In genomic region chr7:141700848-141701371, GRCh38 we compare ENCODE assay signal across 8 cellular contexts. TPM values are rescaled to one million over a fixed set of nuclear protein-coding genes. Genes with fewer than 3 reads are reported as not detected.
A peak's percentile ranks its signal among the peaks of the same experiment; 100 is the strongest.
DNase-seq lines count a peak whose midpoint lies in the region; ATAC-seq and TF ChIP-seq lines count a peak whose summit lies in the region.

No MANE protein-coding gene starts in this region.

- H3K4me3 Mint-ChIP-seq in central memory CD8-positive, alpha-beta T cell: peak overlapping the region; percentile 88
- H3K4me3 Mint-ChIP-seq in memory B cell: peak overlapping the region; percentile 74

- H3K4me3 ChIP-seq in OCI-LY1 (ENCODE audit: low read depth, low read length, poor library complexity, severe bottlenecking): peak overlapping the region; percentile 48
- peak overlapping the region; percentile 80 to 87 for H3K4me3 ChIP-seq in tibial artery

- H2AFZ ChIP-seq in OCI-LY1 (ENCODE audit: low read length): no peak overlapping the region

- H3K27ac ChIP-seq in OCI-LY1 (ENCODE audit: low read depth, low read length, poor library complexity, severe bottlenecking) (no peak overlapping the region), tibial artery (peak overlapping the region; percentile 87 to 91)

- H3K27me3 ChIP-seq in OCI-LY1 (ENCODE audit: insufficient read depth, low read length): peaks cover 5% of the 10 kb centered on the region; the same call in 1 of the 2 replicates
- H3K27me3 ChIP-seq in tibial artery: no peaks in the 10 kb centered on the region

- no peak overlapping the region for H3K9ac ChIP-seq in OCI-LY1 (ENCODE audit: low read length)

- H3K4me1 Mint-ChIP-seq in central memory CD8-positive, alpha-beta T cell: peaks cover 53% of the 10 kb centered on the region
- H3K4me1 Mint-ChIP-seq in memory B cell: peaks cover 40% of the 10 kb centered on the region

- peak overlapping the region; percentile 93 for H3K27ac Mint-ChIP-seq in central memory CD8-positive, alpha-beta T cell (ENCODE audit: low read depth)
- H3K27ac Mint-ChIP-seq in memory B cell: peak overlapping the region; percentile 89

- no peaks in the 10 kb centered on the region for H3K9me2 ChIP-seq in OCI-LY1 (ENCODE audit: low read depth, low read length)

- H3K36me3 ChIP-seq in OCI-LY1 (ENCODE audit: insufficient read depth, low read length) (no peaks in the 10 kb centered on the region), tibial artery (no peaks in the 10 kb centered on the region)

- no peak for ATAC-seq in central memory CD8-positive, alpha-beta T cell (replicated peaks; ENCODE audit: extremely low read depth, poor library complexity, severe bottlenecking)
- no peak for ATAC-seq in memory B cell (ENCODE audit: low read depth)

- H3K4me2 ChIP-seq in OCI-LY1 (ENCODE audit: low read length): peak overlapping the region; percentile 63

- TF ChIP-seq CTCF in OCI-LY1 (IDR thresholded peaks at IDR 0.05; ENCODE audit: low read length): no peak
- TF ChIP-seq CTCF in tibial artery (IDR thresholded peaks at IDR 0.05): no peak

- peak; percentile 2 for DNase-seq in activated naive CD4-positive, alpha-beta T cell treated with Interleukin-2 at 50 U/mL for 16 hours
- DNase-seq in activated naive CD4-positive, alpha-beta T cell treated with anti-CD3 and anti-CD28 coated beads, Interleukin-2, amount 50 U/mL, for 16 hours: no peak
- DNase-seq in central memory CD8-positive, alpha-beta T cell (ENCODE audit: low spot score in 2 of 2): no peak
- DNase-seq in memory B cell (ENCODE audit: low spot score in 2 of 2): peak in 1 of 2 donors; percentile 19
- peak in 1 of 2 donors; percentile 19 for DNase-seq in tibial artery
- DNase-seq in T-helper 9 cell: no peak
- DNase-seq in A172 (ENCODE audit: low spot score): no peak

- H3K79me2 ChIP-seq in OCI-LY1 (ENCODE audit: insufficient read depth, low read length): no peaks in the 10 kb centered on the region

- H3K9me3 ChIP-seq in OCI-LY1 (ENCODE audit: low read length): no peaks in the 10 kb centered on the region
- no peaks in the 10 kb centered on the region for H3K9me3 ChIP-seq in tibial artery

- no peaks in the 10 kb centered on the region for H4K20me1 ChIP-seq in OCI-LY1 (ENCODE audit: insufficient read depth, low read length)

- no peaks in the 10 kb centered on the region for H3F3A ChIP-seq in OCI-LY1 (ENCODE audit: insufficient read depth, low read length)

- H3K36me3 Mint-ChIP-seq in central memory CD8-positive, alpha-beta T cell (ENCODE audit: insufficient read depth): peaks cover 13% of the 10 kb centered on the region
- H3K36me3 Mint-ChIP-seq in memory B cell: peaks cover 2% of the 10 kb centered on the region

- no peaks in the 10 kb centered on the region for H3K9me3 Mint-ChIP-seq in central memory CD8-positive, alpha-beta T cell
- H3K9me3 Mint-ChIP-seq in memory B cell: no peaks in the 10 kb centered on the region

- peaks cover 13% of the 10 kb centered on the region for H3K4me1 ChIP-seq in OCI-LY1 (ENCODE audit: insufficient read depth, low read length, severe bottlenecking)
- peaks cover 0 to 49% (median 21%) of the 10 kb centered on the region in 4 donors for H3K4me1 ChIP-seq in tibial artery

- intact Hi-C loops in tibial artery (cut with DNase I; ENCODE audit: low total_unique reads): no loop called here

- H3K27me3 Mint-ChIP-seq in central memory CD8-positive, alpha-beta T cell: no peaks in the 10 kb centered on the region
- H3K27me3 Mint-ChIP-seq in memory B cell: no peaks in the 10 kb centered on the region

RNA-seq across cellular contexts. Expression of gene DENND11, which starts 1.1 kb away (rescaled TPM):
- 7.5 and 8.7 TPM in 2 replicates for total RNA-seq in A172 (2014; rRNA removed; shearing (Covaris generic))

RNA-seq across cellular contexts. Expression of gene WEE2, which starts 7.2 kb away (rescaled TPM):
- total RNA-seq in A172 (2014; rRNA removed; shearing (Covaris generic)): 0.05 TPM in 1 of 2 replicates, not detected in the other

RNA-seq across cellular contexts. Expression of gene SSBP1, which starts 37.2 kb away (rescaled TPM):
- total RNA-seq in A172 (2014; rRNA removed; shearing (Covaris generic)): 380 and 429 TPM in 2 replicates
